ENCODE assay signal across 8 cellular contexts in genomic region chr5:69188811-69189161, GRCh38. TPM values are rescaled to one million over a fixed set of nuclear protein-coding genes. Genes with fewer than 3 reads are reported as not detected.
DNase-seq lines count a peak whose midpoint lies in the region; ATAC-seq lines count a peak whose summit lies in the region.

No MANE protein-coding gene starts in this region.

- peaks cover 8% of the 10 kb centered on the region; the same call in 1 of the 2 replicates for H3K79me2 ChIP-seq in GM23248 (ENCODE audit: insufficient read depth)

- in situ Hi-C loops in GM23248 (cut with MboI), result no loop called here

- H3K27ac ChIP-seq in GM23248, result peak overlapping the region; percentile 97

- H4K20me1 ChIP-seq in GM23248 (ENCODE audit: insufficient read depth), result no peaks in the 10 kb centered on the region

- H3K9me2 ChIP-seq in GM23248 (ENCODE audit: insufficient read depth), result no peaks in the 10 kb centered on the region

- H3K9me3 Mint-ChIP-seq in stimulated activated effector memory CD8-positive, alpha-beta T cell treated with anti-CD3 and anti-CD28 coated beads, Interleukin-12 subunit alpha, Interleukin-12 subunit beta, amount 100 ng/mL, for 72 hours, result no peaks in the 10 kb centered on the region

- no peaks in the 10 kb centered on the region for H3K27me3 Mint-ChIP-seq in T-helper 17 cell

- peak overlapping the region; percentile 97 for H3K9ac ChIP-seq in GM23248

- DNase-seq in GM23248 (no peak), T-helper 17 cell (no peak), hepatic stellate cell (ENCODE audit: low spot score) (peak; percentile 36), cerebellum (ENCODE audit: low spot score) (no peak), Ammon's horn (ENCODE audit: low spot score) (no peak), activated gamma-delta T cell (lab: John Stamatoyannopoulos, UW) (no peak)
- DNase-seq in stimulated activated effector memory CD8-positive, alpha-beta T cell treated with anti-CD3 and anti-CD28 coated beads, Interleukin-12 subunit alpha, Interleukin-12 subunit beta, amount 100 ng/mL, for 72 hours (ENCODE audit: low spot score in 2 of 2), result no peak

- ATAC-seq in T-helper 17 cell, result no peak
- ATAC-seq in stimulated activated effector memory CD8-positive, alpha-beta T cell treated with anti-CD3 and anti-CD28 coated beads, Interleukin-12 subunit alpha, Interleukin-12 subunit beta, amount 100 ng/mL, for 72 hours, result no peak
- no peak for ATAC-seq in GM18867 (IDR thresholded peaks at IDR 0.05; ENCODE audit: unreplicated experiment)

- WGBS in GM23248 (ENCODE audit: low coverage in 1 of 2, low lambda C conversion rate in 2 of 2, missing lambda C conversion rate in 2 of 2), 2 experiments, result 3 to 4% methylated on average over 8 of the region's 8 CpGs

- no peaks in the 10 kb centered on the region for H3K36me3 ChIP-seq in GM23248 (ENCODE audit: low read depth)

- H3K4me1 Mint-ChIP-seq in T-helper 17 cell, result peaks cover 7% of the 10 kb centered on the region
- H3K4me1 Mint-ChIP-seq in stimulated activated effector memory CD8-positive, alpha-beta T cell treated with anti-CD3 and anti-CD28 coated beads, Interleukin-12 subunit alpha, Interleukin-12 subunit beta, amount 100 ng/mL, for 72 hours, result peaks cover 4% of the 10 kb centered on the region

- H3F3A ChIP-seq in GM23248 (ENCODE audit: insufficient read depth), result no peaks in the 10 kb centered on the region

- peak overlapping the region; percentile 92 for H3K4me3 Mint-ChIP-seq in T-helper 17 cell
- H3K4me3 Mint-ChIP-seq in stimulated activated effector memory CD8-positive, alpha-beta T cell treated with anti-CD3 and anti-CD28 coated beads, Interleukin-12 subunit alpha, Interleukin-12 subunit beta, amount 100 ng/mL, for 72 hours, result peak overlapping the region; percentile 84

- H3K9me3 ChIP-seq in GM23248 (ENCODE audit: low read depth) (no peaks in the 10 kb centered on the region), T-helper 17 cell (ENCODE audit: control insufficient read depth, low read length, poor library complexity, severe bottlenecking) (no peaks in the 10 kb centered on the region)

- H3K4me3 ChIP-seq in GM23248, result peak overlapping the region; percentile 94

- no peaks in the 10 kb centered on the region for H3K36me3 Mint-ChIP-seq in T-helper 17 cell (ENCODE audit: low read depth)
- peaks cover 27% of the 10 kb centered on the region for H3K36me3 Mint-ChIP-seq in stimulated activated effector memory CD8-positive, alpha-beta T cell treated with anti-CD3 and anti-CD28 coated beads, Interleukin-12 subunit alpha, Interleukin-12 subunit beta, amount 100 ng/mL, for 72 hours

- peaks cover 4% of the 10 kb centered on the region; the same call in 1 of the 2 replicates for H3K4me1 ChIP-seq in GM23248 (ENCODE audit: insufficient read depth)

- peak overlapping the region; percentile 87 for H3K4me2 ChIP-seq in GM23248 (ENCODE audit: unreplicated experiment)

- H2AFZ ChIP-seq in GM23248, result peak overlapping the region; percentile 100

- no peaks in the 10 kb centered on the region for H3K27me3 ChIP-seq in GM23248 (replicated peaks; ENCODE audit: insufficient read depth)

- H3K27ac Mint-ChIP-seq in T-helper 17 cell, result peak overlapping the region; percentile 92
- H3K27ac Mint-ChIP-seq in stimulated activated effector memory CD8-positive, alpha-beta T cell treated with anti-CD3 and anti-CD28 coated beads, Interleukin-12 subunit alpha, Interleukin-12 subunit beta, amount 100 ng/mL, for 72 hours, result peak overlapping the region; percentile 95

RNA-seq across cellular contexts. Expression of gene CENPH, which starts 0.6 kb away (rescaled TPM):
- total RNA-seq in GM23248 (2014; rRNA removed; shearing (Covaris generic)), result 14.7 and 16.7 TPM in 2 replicates
- polyA plus RNA-seq in GM23248 (2016; fragmentation: Nextera tagmentation; extraction: Ambion mirVana), result 11.0 and 12.5 TPM in 2 replicates
- total RNA-seq in T-helper 17 cell (1 to 10 TPM; 3.9 to 5.9 TPM), cerebellum (12.2 TPM)

RNA-seq across cellular contexts. Expression of gene CCNB1, which starts 21.8 kb away (rescaled TPM):
- 66.7 and 73.6 TPM in 2 replicates for total RNA-seq in GM23248 (2014; rRNA removed; shearing (Covaris generic))
- 94.3 and 94.6 TPM in 2 replicates for polyA plus RNA-seq in GM23248 (2016; fragmentation: Nextera tagmentation; extraction: Ambion mirVana)
- 1 to 10 TPM; 2.2 to 2.3 TPM for total RNA-seq in T-helper 17 cell
- total RNA-seq in cerebellum, result 40.5 TPM

RNA-seq across cellular contexts. Expression of gene CDK7, which starts 45.9 kb away (rescaled TPM):
- total RNA-seq in GM23248 (2014; rRNA removed; shearing (Covaris generic)), result 48.9 and 60.4 TPM in 2 replicates
- 55.7 and 58.9 TPM in 2 replicates for polyA plus RNA-seq in GM23248 (2016; fragmentation: Nextera tagmentation; extraction: Ambion mirVana)
- total RNA-seq in T-helper 17 cell (10 to 100 TPM; 28.3 to 35.4 TPM), cerebellum (36.1 TPM)

Comparison
In these comparisons a context has a peak if more than half of its experiments do, and no peak if none do; other contexts are left out.
1. RNA of gene CCNB1, which starts 21.8 kb away (total RNA-seq): 66.7 to 73.6 TPM in GM23248 and 40.5 TPM in cerebellum (single experiment); 2.2 to 2.3 TPM in T-helper 17 cell; every median in the first group is over 10 times any median in the second.